In genomic region chr7:128037880-128038619, GRCh38 we compare ENCODE assay signal across 23 cellular contexts. TPM values are rescaled to one million over a fixed set of nuclear protein-coding genes. Genes with fewer than 3 reads are reported as not detected.
DNase-seq lines count a peak whose midpoint lies in the region; ATAC-seq, FAIRE-seq and TF ChIP-seq lines count a peak whose summit lies in the region.
"Had no signal": no experiment of that assay in that cellular context is flagged by ENCODE, and none has a peak within 500 bp of the region (broad histone marks: within the 10 kb centered on the region; RNA-seq: fewer than 3 reads in every experiment).

No MANE protein-coding gene starts in this region.

- intact Hi-C loops in GM12878 (cut with micrococcal nuclease; ENCODE audit: unreplicated experiment): loop anchor here (5.0 kb wide), 1 partner anchor 169 kb away; no protein-coding TSS in a partner anchor
- intact Hi-C loops in breast epithelium (cut with DNase I; ENCODE audit: low total_unique reads): loop anchor here (1.0 to 5.0 kb wide), 3 partner anchors 10 to 309 kb away; no protein-coding TSS in a partner anchor

- POLR2A ChIA-PET in GM12878 (lab: Charles Lee): no interaction called here

- H3K27me3 ChIP-seq in GM12878 (replicated peaks in 1 of 2; ENCODE audit: control insufficient read depth in 2 of 2, insufficient read depth in 2 of 2, low read length in 1 of 2): no peaks in the 10 kb centered on the region
- H3K27me3 ChIP-seq in breast epithelium: no peaks in the 10 kb centered on the region

- in situ Hi-C loops in GM12878 (cut with MboI): no loop called here

- RAD21 ChIA-PET in GM12878 (lab: Charles Lee; ENCODE audit: unreplicated experiment): interaction anchor here (1.0 kb wide), 2 partner anchors 38 to 330 kb away, joined by 3 to 4 read pairs; no protein-coding TSS in a partner anchor

- H3K27ac ChIP-seq in GM12878 (ENCODE audit: control insufficient read depth, insufficient read depth) (no peak overlapping the region), breast epithelium (no peak overlapping the region)
- H3K27ac ChIP-seq: BLaER1 treated with 17β-estradiol and CSF1 and Interleukin-3, amounts not matched to agents 10 nM and 100 nM; SK-N-MC had no signal

- CTCF ChIA-PET in GM12878 (lab: Yijun Ruan, JAX): interaction anchor here (0.7 to 1.5 kb wide), 7 partner anchors 9 to 389 kb away, joined by 3 to 4 read pairs (median 3); no protein-coding TSS in a partner anchor

- peaks cover 1% of the 10 kb centered on the region; the same call in 1 of the 2 replicates for H3K79me2 ChIP-seq in GM12878 (ENCODE audit: control insufficient read depth, insufficient read depth, low read length)

- TF ChIP-seq EP300 in GM12878 (IDR thresholded peaks at IDR 0.05; ENCODE audit: borderline replicate concordance in 1 of 2, control insufficient read depth in 1 of 2, low read depth in 2 of 2, low read length in 2 of 2): no peak

- no TSS peak for BruUV-seq in GM12878 (replicated peaks; lab: Mats Ljungman, UMichigan)

- H3K9me3 ChIP-seq in GM12878 (replicated peaks; ENCODE audit: control insufficient read depth, insufficient read depth, low read length): no peaks in the 10 kb centered on the region
- no peaks in the 10 kb centered on the region for H3K9me3 ChIP-seq in breast epithelium
- H3K9me3 ChIP-seq: BLaER1 treated with 17β-estradiol and CSF1 and Interleukin-3, amounts not matched to agents 10 nM and 100 nM had no signal

- TF ChIP-seq CTCF in GM12878 (IDR thresholded peaks at IDR 0.05 in 2 of 3, conservative IDR thresholded peaks at IDR 0.05 in 1 of 3; ENCODE audit: control insufficient read depth in 2 of 3, extremely low read depth in 1 of 3, insufficient read depth in 1 of 3, low read depth in 3 of 3, low read length in 3 of 3): no peak
- no peak for TF ChIP-seq CTCF in breast epithelium (IDR thresholded peaks at IDR 0.05)

- peaks cover 45% of the 10 kb centered on the region for H3K4me1 ChIP-seq in GM12878 (ENCODE audit: control insufficient read depth, insufficient read depth, low read length)
- H3K4me1 ChIP-seq in breast epithelium: no peaks in the 10 kb centered on the region

- no peak overlapping the region for H3K9ac ChIP-seq in GM12878 (ENCODE audit: control insufficient read depth, insufficient read depth, low read length)
- H3K9ac ChIP-seq: BLaER1 treated with 17β-estradiol and CSF1 and Interleukin-3, amounts not matched to agents 10 nM and 100 nM had no signal

- no peak for TF ChIP-seq RAD21 in GM12878 (IDR thresholded peaks at IDR 0.05; ENCODE audit: insufficient read depth, low read depth, low read length)

- 96% methylated on average over 8 of the region's 8 CpGs for WGBS in GM12878 (ENCODE audit: insufficient coverage, insufficient replicate concordance, low lambda C conversion rate, missing lambda C conversion rate)

- TF ChIP-seq POLR2A in GM12878 (IDR thresholded peaks at IDR 0.05; ENCODE audit: low read depth, low read length): no peak
- TF ChIP-seq POLR2A in breast epithelium (IDR thresholded peaks at IDR 0.05): no peak

- ATAC-seq in GM19463 (IDR thresholded peaks at IDR 0.05; ENCODE audit: unreplicated experiment) (peak; percentile 40), HG02763 (IDR thresholded peaks at IDR 0.05; ENCODE audit: unreplicated experiment) (peak; percentile 38), HG03280 (IDR thresholded peaks at IDR 0.05; ENCODE audit: unreplicated experiment) (peak; percentile 39), GM12878 (peak; percentile 30)
- ATAC-seq: CD8-positive, alpha-beta T cell had no signal

- FAIRE-seq in GM12878 (lab: Jason Lieb, UNC): no peak
- FAIRE-seq: GM12891 had no signal

- H3K4me3 ChIP-seq in GM12878 (no peak overlapping the region), breast epithelium (no peak overlapping the region)
- H3K4me3 ChIP-seq: BLaER1 treated with 17β-estradiol and CSF1 and Interleukin-3, amounts not matched to agents 10 nM and 100 nM; SK-N-MC had no signal

- DNase-seq in GM12878 (ENCODE audit: low read depth, low spot score) (no peak), HPDE6-E6E7 (ENCODE audit: extremely low spot score) (no peak), NCI-H446 (lab: John Stamatoyannopoulos, UW) (no peak), breast epithelium (ENCODE audit: low spot score in 2 of 2) (no peak)
- DNase-seq: Calu3; CD8-positive, alpha-beta T cell; DMS53; EL; H7; HFFc6; NCI-H1436 treated with DMSO at 0.1 percent for 48 hours; NCI-H2029 treated with DMSO at 0.1 percent for 48 hours; NCI-H748 treated with DMSO at 0.1 percent for 48 hours; SHP77 had no signal

- SMC1A ChIA-PET in GM12878 (lab: Charles Lee; ENCODE audit: uncharacterized antibody, unreplicated experiment): interaction anchor here (0.7 to 1.5 kb wide), 6 partner anchors 8 to 596 kb away, joined by 3 to 5 read pairs (median 3); no protein-coding TSS in a partner anchor

- peaks cover 31% of the 10 kb centered on the region for H4K20me1 ChIP-seq in GM12878 (ENCODE audit: control insufficient read depth, insufficient read depth)

- no peak overlapping the region for H2AFZ ChIP-seq in GM12878 (ENCODE audit: control insufficient read depth, low read depth, low read length)

- peaks cover 4 to 7% of the 10 kb centered on the region in 2 experiments; a peak in 3 of 4 replicates for H3K36me3 ChIP-seq in GM12878 (ENCODE audit: control insufficient read depth in 2 of 2, insufficient read depth in 2 of 2, low read length in 1 of 2)
- no peaks in the 10 kb centered on the region for H3K36me3 ChIP-seq in breast epithelium

- H3K4me2 ChIP-seq in GM12878 (ENCODE audit: control insufficient read depth, insufficient read depth): peak overlapping the region; percentile 39; the same call in 1 of the 2 replicates
- H3K4me2 ChIP-seq: BLaER1 treated with 17β-estradiol and CSF1 and Interleukin-3, amounts not matched to agents 10 nM and 100 nM had no signal

TF ChIP-seq in GM12878, 131 proteins besides CTCF, POLR2A, EP300 and RAD21 (continues in another document):
- TF ChIP-seq SUZ12 (IDR thresholded peaks at IDR 0.05; ENCODE audit: unreplicated experiment) (no peak), USF2 (IDR thresholded peaks at IDR 0.05; ENCODE audit: borderline replicate concordance, low read depth, low read length) (no peak), SKIL (IDR thresholded peaks at IDR 0.05; ENCODE audit: low read depth, poor library complexity, severe bottlenecking) (no peak), HCFC1 (IDR thresholded peaks at IDR 0.05; ENCODE audit: low read length) (no peak), E2F4 (IDR thresholded peaks at IDR 0.05; ENCODE audit: low read depth, low read length) (no peak), CEBPB (IDR thresholded peaks at IDR 0.05; ENCODE audit: borderline replicate concordance in 1 of 2, low read depth in 2 of 2, low read length in 2 of 2) (no peak), ZNF622 (IDR thresholded peaks at IDR 0.05) (no peak)

RNA-seq across cellular contexts. Expression of gene LRRC4, which starts 6.8 kb away (rescaled TPM):
- total RNA-seq in GM12878 (2013; cell fraction: nucleolus; rRNA removed): not detected in 2 replicates
- total RNA-seq in GM12878 (2014; rRNA removed) (0.06 TPM in 1 of 2 replicates, not detected in the other), GM12878 (2014; rRNA removed; fragmentation: Illumina TruSeq; extraction: Trizol) (not detected in 2 replicates), GM12878 (2021) (0.16 TPM in 1 of 2 replicates, not detected in the other), breast epithelium (1 to 10 TPM in 2 of 3 donors, under 1 TPM in 1; 0.33 to 3.2 (median 1.6) TPM)
- 0.16 TPM for polyA plus RNA-seq in GM12878 (2011; ENCODE audit: low read depth)
- polyA plus RNA-seq in GM12878 (2011; rRNA removed) (not detected in 2 replicates), GM12878 (2014; fragmentation: Illumina TruSeq; extraction: Trizol) (0.08 and 0.09 TPM in 2 replicates), GM12878 (2014; fragmentation: Nextera tagmentation; extraction: Ambion mirVana) (under 1 TPM in 1 of 2 experiments, not detected in 1; 0.14 TPM), GM12878 (2014; rRNA removed) (0.85 TPM in 1 of 2 replicates, not detected in the other), GM12878 (2016; fragmentation: Nextera tagmentation; extraction: Ambion mirVana) (under 1 TPM; 0.09 to 0.15 TPM)
- polyA plus RNA-seq in GM12878 (2011; cell fraction: cytosol; rRNA removed): not detected in 2 replicates
- not detected in 2 replicates for polyA plus RNA-seq in GM12878 (2011; cell fraction: nucleus; rRNA removed)
- 0.14 and 0.49 TPM in 2 replicates for polyA plus RNA-seq in GM12878 (2012)
- not detected in 2 replicates for polyA minus RNA-seq in GM12878 (2011; rRNA and poly(A)+ RNA removed)
- polyA minus RNA-seq in GM12878 (2011; cell fraction: cytosol; rRNA and poly(A)+ RNA removed): not detected in 2 replicates
- polyA minus RNA-seq in GM12878 (2011; cell fraction: nucleus; rRNA and poly(A)+ RNA removed): not detected in 2 replicates
- total RNA-seq: Calu3; NCI-H460; RPMI7951; T-helper 2 cell treated with Interferon-gamma antibody and Interleukin-4, amounts not matched to agents 100 ng/mL and 5 ng/mL, for 36 hours had no signal
